1 cellular context compared by ENCODE assay signal in genomic region chr14:68403794-68404522, GRCh38.
TF ChIP-seq lines count a peak whose summit lies in the region.

No MANE protein-coding gene starts in this region.

TF ChIP-seq in GM12878, 131 proteins besides CTCF, POLR2A, EP300 and RAD21 (continued from another document and continues in another):
- TF ChIP-seq ATF2 (IDR thresholded peaks at IDR 0.05; ENCODE audit: low read length) = peak; percentile 95
- no peak for TF ChIP-seq POLR2AphosphoS2 (IDR thresholded peaks at IDR 0.05; ENCODE audit: low read depth, low read length)
- no peak for TF ChIP-seq USF2 (IDR thresholded peaks at IDR 0.05; ENCODE audit: borderline replicate concordance, low read depth, low read length)
- 0 out of 4 replicates have a peak, but pooled peaks of 1 of the 2 experiments have one; percentile 14 for TF ChIP-seq CEBPB (IDR thresholded peaks at IDR 0.05; ENCODE audit: borderline replicate concordance in 1 of 2, low read depth in 2 of 2, low read length in 2 of 2)
- no peak for TF ChIP-seq KDM1A (IDR thresholded peaks at IDR 0.05; ENCODE audit: borderline replicate concordance)
- TF ChIP-seq KAT2A (conservative IDR thresholded peaks at IDR 0.05; ENCODE audit: control insufficient read depth, low read depth, low read length) = no peak
- no peak for TF ChIP-seq FOXK2 (IDR thresholded peaks at IDR 0.05)
- TF ChIP-seq GABPA (IDR thresholded peaks at IDR 0.05; ENCODE audit: low read depth) = no peak; the same call in 1 of the 2 replicates
- TF ChIP-seq MAX (IDR thresholded peaks at IDR 0.05; ENCODE audit: low read depth, low read length) = no peak
- TF ChIP-seq POU2F2 (IDR thresholded peaks at IDR 0.05; ENCODE audit: borderline replicate concordance, low read depth, low read length) = no peak; the same call in 2 of the 3 replicates
- no peak for TF ChIP-seq SPI1 (IDR thresholded peaks at IDR 0.05; ENCODE audit: borderline replicate concordance, insufficient read depth, low read depth, low read length)
- TF ChIP-seq MTA2 (IDR thresholded peaks at IDR 0.05; ENCODE audit: low read depth) = no peak
- no peak; the same call in 1 of the 2 replicates for TF ChIP-seq IKZF1 (conservative IDR thresholded peaks at IDR 0.05)
- TF ChIP-seq EZH2 (IDR thresholded peaks at IDR 0.05; ENCODE audit: borderline replicate concordance, control insufficient read depth, low read depth, low read length) = no peak
- no peak for TF ChIP-seq CHD1 (IDR thresholded peaks at IDR 0.05; ENCODE audit: low read depth, low read length)
- no peak for TF ChIP-seq TARDBP (IDR thresholded peaks at IDR 0.05; ENCODE audit: borderline replicate concordance)
- TF ChIP-seq MYB (IDR thresholded peaks at IDR 0.05; ENCODE audit: borderline replicate concordance, low read depth, low read length) = no peak
- TF ChIP-seq, protein P1, sequence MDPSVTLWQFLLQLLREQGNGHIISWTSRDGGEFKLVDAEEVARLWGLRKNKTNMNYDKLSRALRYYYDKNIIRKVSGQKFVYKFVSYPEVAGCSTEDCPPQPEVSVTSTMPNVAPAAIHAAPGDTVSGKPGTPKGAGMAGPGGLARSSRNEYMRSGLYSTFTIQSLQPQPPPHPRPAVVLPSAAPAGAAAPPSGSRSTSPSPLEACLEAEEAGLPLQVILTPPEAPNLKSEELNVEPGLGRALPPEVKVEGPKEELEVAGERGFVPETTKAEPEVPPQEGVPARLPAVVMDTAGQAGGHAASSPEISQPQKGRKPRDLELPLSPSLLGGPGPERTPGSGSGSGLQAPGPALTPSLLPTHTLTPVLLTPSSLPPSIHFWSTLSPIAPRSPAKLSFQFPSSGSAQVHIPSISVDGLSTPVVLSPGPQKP (IDR thresholded peaks at IDR 0.05; ENCODE audit: low read depth, low read length) = no peak
- TF ChIP-seq FOXM1 (IDR thresholded peaks at IDR 0.05; ENCODE audit: low read depth, low read length) = no peak; the same call in none of the 2 replicates
- no peak for TF ChIP-seq JUND (IDR thresholded peaks at IDR 0.05; ENCODE audit: low read depth, low read length)
- TF ChIP-seq, protein P2, sequence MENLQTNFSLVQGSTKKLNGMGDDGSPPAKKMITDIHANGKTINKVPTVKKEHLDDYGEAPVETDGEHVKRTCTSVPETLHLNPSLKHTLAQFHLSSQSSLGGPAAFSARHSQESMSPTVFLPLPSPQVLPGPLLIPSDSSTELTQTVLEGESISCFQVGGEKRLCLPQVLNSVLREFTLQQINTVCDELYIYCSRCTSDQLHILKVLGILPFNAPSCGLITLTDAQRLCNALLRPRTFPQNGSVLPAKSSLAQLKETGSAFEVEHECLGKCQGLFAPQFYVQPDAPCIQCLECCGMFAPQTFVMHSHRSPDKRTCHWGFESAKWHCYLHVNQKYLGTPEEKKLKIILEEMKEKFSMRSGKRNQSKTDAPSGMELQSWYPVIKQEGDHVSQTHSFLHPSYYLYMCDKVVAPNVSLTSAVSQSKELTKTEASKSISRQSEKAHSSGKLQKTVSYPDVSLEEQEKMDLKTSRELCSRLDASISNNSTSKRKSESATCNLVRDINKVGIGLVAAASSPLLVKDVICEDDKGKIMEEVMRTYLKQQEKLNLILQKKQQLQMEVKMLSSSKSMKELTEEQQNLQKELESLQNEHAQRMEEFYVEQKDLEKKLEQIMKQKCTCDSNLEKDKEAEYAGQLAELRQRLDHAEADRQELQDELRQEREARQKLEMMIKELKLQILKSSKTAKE (IDR thresholded peaks at IDR 0.05; ENCODE audit: low read depth, poor library complexity, severe bottlenecking) = no peak
- peak; percentile 33; the same call in 1 of the 2 replicates for TF ChIP-seq RUNX3 (IDR thresholded peaks at IDR 0.05; ENCODE audit: low read length)
- TF ChIP-seq TCF12 (IDR thresholded peaks at IDR 0.05; ENCODE audit: low read depth, low read length) = peak; percentile 5; the same call in 1 of the 2 replicates
- no peak for TF ChIP-seq BMI1 (IDR thresholded peaks at IDR 0.05; ENCODE audit: borderline replicate concordance)
- TF ChIP-seq SMAD1 (IDR thresholded peaks at IDR 0.05; ENCODE audit: low read depth, partially characterized antibody) = peak; percentile 48
- no peak for TF ChIP-seq E4F1 (IDR thresholded peaks at IDR 0.05; ENCODE audit: borderline replicate concordance, partially characterized antibody)
- no peak for TF ChIP-seq GATAD2B (conservative IDR thresholded peaks at IDR 0.05; ENCODE audit: low read depth)
- TF ChIP-seq HCFC1 (IDR thresholded peaks at IDR 0.05; ENCODE audit: low read length) = no peak
- no peak for TF ChIP-seq NR2C1 (IDR thresholded peaks at IDR 0.05)
- TF ChIP-seq TCF7 (IDR thresholded peaks at IDR 0.05; ENCODE audit: borderline replicate concordance) = 0 out of 2 replicates have a peak, but pooled peaks have one; percentile 38
- TF ChIP-seq FOS (IDR thresholded peaks at IDR 0.05; ENCODE audit: borderline replicate concordance, extremely low read depth, insufficient read length) = no peak
- TF ChIP-seq BRCA1 (IDR thresholded peaks at IDR 0.05; ENCODE audit: low read depth, low read length) = no peak
- peak in 1 of 2 experiments; percentile 11; a peak in 2 of 4 replicates for TF ChIP-seq IKZF2 (IDR thresholded peaks at IDR 0.05)
- TF ChIP-seq HSF1 (IDR thresholded peaks at IDR 0.05; ENCODE audit: low read depth, low read length) = no peak
- 0 out of 2 replicates have a peak, but pooled peaks have one; percentile 7 for TF ChIP-seq CREB1 (IDR thresholded peaks at IDR 0.05; ENCODE audit: low read depth)
- TF ChIP-seq, protein P3, sequence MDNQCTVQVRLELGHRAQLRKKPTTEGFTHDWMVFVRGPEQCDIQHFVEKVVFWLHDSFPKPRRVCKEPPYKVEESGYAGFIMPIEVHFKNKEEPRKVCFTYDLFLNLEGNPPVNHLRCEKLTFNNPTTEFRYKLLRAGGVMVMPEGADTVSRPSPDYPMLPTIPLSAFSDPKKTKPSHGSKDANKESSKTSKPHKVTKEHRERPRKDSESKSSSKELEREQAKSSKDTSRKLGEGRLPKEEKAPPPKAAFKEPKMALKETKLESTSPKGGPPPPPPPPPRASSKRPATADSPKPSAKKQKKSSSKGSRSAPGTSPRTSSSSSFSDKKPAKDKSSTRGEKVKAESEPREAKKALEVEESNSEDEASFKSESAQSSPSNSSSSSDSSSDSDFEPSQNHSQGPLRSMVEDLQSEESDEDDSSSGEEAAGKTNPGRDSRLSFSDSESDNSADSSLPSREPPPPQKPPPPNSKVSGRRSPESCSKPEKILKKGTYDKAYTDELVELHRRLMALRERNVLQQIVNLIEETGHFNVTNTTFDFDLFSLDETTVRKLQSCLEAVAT (IDR thresholded peaks at IDR 0.05) = peak; percentile 66
- TF ChIP-seq ZNF24 (IDR thresholded peaks at IDR 0.05) = 0 out of 2 replicates have a peak, but pooled peaks have one; percentile 36
- no peak; the same call in 1 of the 2 replicates for TF ChIP-seq PML (IDR thresholded peaks at IDR 0.05; ENCODE audit: low read length)
- no peak for TF ChIP-seq CHD4 (IDR thresholded peaks at IDR 0.05)
- no peak for TF ChIP-seq REST (IDR thresholded peaks at IDR 0.05; ENCODE audit: low read depth, low read length)
- TF ChIP-seq RFX5 (IDR thresholded peaks at IDR 0.05; ENCODE audit: low read depth, low read length) = no peak
- TF ChIP-seq SP1 (IDR thresholded peaks at IDR 0.05; ENCODE audit: low read depth, low read length) = no peak
- no peak for TF ChIP-seq RELA (IDR thresholded peaks at IDR 0.05; ENCODE audit: borderline replicate concordance, partially characterized antibody)
- TF ChIP-seq NKRF (conservative IDR thresholded peaks at IDR 0.05) = no peak
